10 cellular contexts compared by ENCODE assay signal in the genomic region with DNA sequence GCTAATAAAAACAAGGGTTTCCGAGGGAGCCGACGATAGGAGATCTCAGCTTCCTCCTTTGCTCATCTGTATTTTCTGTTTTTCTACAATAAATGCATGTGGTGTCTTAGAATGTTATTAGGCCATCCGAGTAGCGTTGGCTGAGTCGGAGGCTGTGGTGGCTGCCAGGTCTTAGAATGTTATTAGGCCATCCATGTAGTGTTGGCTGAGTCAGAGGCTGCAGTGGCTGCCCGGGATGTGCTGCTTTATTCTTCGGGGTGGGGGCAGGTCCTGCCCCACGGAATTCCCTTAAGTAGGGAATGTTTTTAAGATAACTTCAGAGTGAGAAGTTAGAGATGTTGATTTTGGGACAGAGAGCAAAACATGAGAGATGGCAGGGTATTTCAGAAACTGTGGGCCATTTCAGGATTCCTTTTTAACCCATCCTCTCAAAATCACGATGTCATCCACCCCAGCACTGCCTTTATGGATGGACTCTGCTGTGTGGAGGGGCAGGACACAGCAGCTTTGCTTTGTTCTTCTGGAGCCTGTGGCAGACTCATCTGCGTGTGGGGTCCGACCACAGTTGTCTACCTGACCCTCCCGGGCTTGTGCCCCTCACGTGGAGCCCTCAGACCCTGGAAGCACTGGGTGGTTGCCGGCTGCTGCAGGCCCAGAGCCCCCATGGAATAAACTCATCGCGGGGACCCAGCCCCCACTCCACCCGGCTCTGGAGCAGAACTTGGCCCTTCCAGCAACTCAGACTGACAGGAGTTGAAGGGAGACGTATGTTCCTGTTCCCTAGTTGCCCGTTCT. TPM values are rescaled to one million over a fixed set of nuclear protein-coding genes. Genes with fewer than 3 reads are reported as not detected.
DNase-seq lines count a peak whose midpoint lies in the region; ATAC-seq and TF ChIP-seq lines count a peak whose summit lies in the region.
"Had no signal": no experiment of that assay in that cellular context is flagged by ENCODE, and none has a peak within 500 bp of the region (broad histone marks: within the 10 kb centered on the region; RNA-seq: fewer than 3 reads in every experiment).

No MANE protein-coding gene starts in this region.

- H3K36me3 Mint-ChIP-seq in activated T-cell treated with anti-CD3 and anti-CD28 coated beads, Interleukin-2, amount 50 U/mL, for 72 hours (ENCODE audit: insufficient read depth in 2 of 2): peaks cover 0 to under 1% of the 10 kb centered on the region in 2 donors

- H3K9me3 Mint-ChIP-seq in activated T-cell treated with anti-CD3 and anti-CD28 coated beads, Interleukin-2, amount 50 U/mL, for 72 hours: no peaks in the 10 kb centered on the region

- DNase-seq in Daoy (ENCODE audit: low read depth): peak; percentile 44
- no peak for DNase-seq in RWPE2 (ENCODE audit: low spot score)
- DNase-seq in fibroblast of gingiva (ENCODE audit: low read depth): peak; percentile 81
- DNase-seq in non-pigmented ciliary epithelial cell (ENCODE audit: low read depth): peak; percentile 45
- DNase-seq in H4 (ENCODE audit: low spot score): no peak
- DNase-seq in activated effector memory CD4-positive, alpha-beta T cell treated with Interleukin-2 at 50 U/mL for 16 hours: no peak
- DNase-seq in activated T-cell treated with anti-CD3 and anti-CD28 coated beads, Interleukin-2, amount 50 U/mL, for 72 hours: no peak
- DNase-seq in stimulated activated CD4-positive, alpha-beta T cell treated with anti-CD3 and anti-CD28 coated beads, Interleukin-4, amount 100 ng/mL, for 1 hour: no peak
- DNase-seq: upper lobe of right lung had no signal

- H3K36me3 ChIP-seq in RWPE2 (ENCODE audit: low read depth): peaks cover 60% of the 10 kb centered on the region

- H3K27me3 Mint-ChIP-seq in activated T-cell treated with anti-CD3 and anti-CD28 coated beads, Interleukin-2, amount 50 U/mL, for 72 hours (ENCODE audit: low read depth): no peaks in the 10 kb centered on the region

- no peaks in the 10 kb centered on the region for H3K9me3 ChIP-seq in RWPE2 (ENCODE audit: severe bottlenecking)
- H3K9me3 ChIP-seq: upper lobe of right lung had no signal

- no peaks in the 10 kb centered on the region for H3K27me3 ChIP-seq in RWPE2 (ENCODE audit: insufficient read depth, poor library complexity, severe bottlenecking)
- H3K27me3 ChIP-seq: upper lobe of right lung had no signal

- no peak overlapping the region for H3K27ac Mint-ChIP-seq in activated T-cell treated with anti-CD3 and anti-CD28 coated beads, Interleukin-2, amount 50 U/mL, for 72 hours

- H3K4me1 Mint-ChIP-seq in activated T-cell treated with anti-CD3 and anti-CD28 coated beads, Interleukin-2, amount 50 U/mL, for 72 hours (ENCODE audit: low read depth): peaks cover 9% of the 10 kb centered on the region

- H3K4me1 ChIP-seq in RWPE2 (ENCODE audit: insufficient read depth, poor library complexity, severe bottlenecking): peaks cover 6% of the 10 kb centered on the region
- H3K4me1 ChIP-seq: upper lobe of right lung had no signal

- H3K4me3 ChIP-seq in RWPE2 (ENCODE audit: severe bottlenecking): no peak overlapping the region
- H3K4me3 ChIP-seq: upper lobe of right lung had no signal

- no peak overlapping the region for H3K27ac ChIP-seq in RWPE2 (ENCODE audit: poor library complexity, severe bottlenecking)
- H3K27ac ChIP-seq: upper lobe of right lung had no signal

- H3K4me3 Mint-ChIP-seq in activated T-cell treated with anti-CD3 and anti-CD28 coated beads, Interleukin-2, amount 50 U/mL, for 72 hours: no peak overlapping the region

- no peak for TF ChIP-seq CTCF in RWPE2 (IDR thresholded peaks at IDR 0.05; ENCODE audit: poor library complexity, severe bottlenecking)

- ATAC-seq in RWPE2 (ENCODE audit: low read depth): peak; percentile 71
- ATAC-seq in activated T-cell treated with anti-CD3 and anti-CD28 coated beads, Interleukin-2, amount 50 U/mL, for 72 hours (replicated peaks in 1 of 2): no peak
- ATAC-seq: upper lobe of right lung had no signal

RNA-seq across cellular contexts. Expression of a gene that starts 20.4 kb away (rescaled TPM):
- 9.4 and 10.2 TPM in 2 replicates for total RNA-seq in Daoy (2014; rRNA removed; shearing (Covaris generic))
- total RNA-seq in H4 (2014; rRNA removed; shearing (Covaris generic)): 12.5 and 17.7 TPM in 2 replicates
- total RNA-seq in activated T-cell treated with anti-CD3 and anti-CD28 coated beads, Interleukin-2, amount 50 U/mL, for 72 hours: 10 to 100 TPM; 40.6 to 44.2 TPM

RNA-seq across cellular contexts. Expression of a gene that starts 38.6 kb away (rescaled TPM):
- total RNA-seq in Daoy (2014; rRNA removed; shearing (Covaris generic)): not detected in 2 replicates
- total RNA-seq in H4 (2014; rRNA removed; shearing (Covaris generic)): not detected in 2 replicates
- total RNA-seq in activated T-cell treated with anti-CD3 and anti-CD28 coated beads, Interleukin-2, amount 50 U/mL, for 72 hours: not detected
- total RNA-seq: HT-29, upper lobe of right lung had no signal

RNA-seq across cellular contexts. Expression of a gene that starts 44.1 kb away (rescaled TPM):
- total RNA-seq in Daoy (2014; rRNA removed; shearing (Covaris generic)): 390 and 470 TPM in 2 replicates
- 180 and 203 TPM in 2 replicates for total RNA-seq in H4 (2014; rRNA removed; shearing (Covaris generic))
- 100 to 1,000 TPM in 1 of 2 donors, 10 to 100 TPM in 1; 95.4 to 114 TPM for total RNA-seq in activated T-cell treated with anti-CD3 and anti-CD28 coated beads, Interleukin-2, amount 50 U/mL, for 72 hours

Comparison
In these comparisons a context has a peak if more than half of its experiments do, and no peak if none do; other contexts are left out.
1. DNase-seq: peak in Daoy (single experiment), fibroblast of gingiva (single experiment) and non-pigmented ciliary epithelial cell (single experiment); none in RWPE2 (single experiment), H4 (single experiment), activated effector memory CD4-positive, alpha-beta T cell treated with Interleukin-2 at 50 U/mL for 16 hours (single experiment), activated T-cell treated with anti-CD3 and anti-CD28 coated beads, Interleukin-2, amount 50 U/mL, for 72 hours (0 of 2) and stimulated activated CD4-positive, alpha-beta T cell treated with anti-CD3 and anti-CD28 coated beads, Interleukin-4, amount 100 ng/mL, for 1 hour (single experiment).